Comparison of ENCODE assay signal across 19 cellular contexts in genomic region chr16:9105189-9105588, GRCh38. TPM values are rescaled to one million over a fixed set of nuclear protein-coding genes. Genes with fewer than 3 reads are reported as not detected.
DNase-seq lines count a peak whose midpoint lies in the region; ATAC-seq and TF ChIP-seq lines count a peak whose summit lies in the region.
"Had no signal": no experiment of that assay in that cellular context is flagged by ENCODE, and none has a peak within 500 bp of the region (broad histone marks: within the 10 kb centered on the region; RNA-seq: fewer than 3 reads in every experiment).

No MANE protein-coding gene starts in this region.

- H3K9me3 ChIP-seq in CD4-positive, CD25-positive, alpha-beta regulatory T cell (ENCODE audit: control insufficient read depth in 2 of 2, low read length in 2 of 2): no peaks in the 10 kb centered on the region
- no peaks in the 10 kb centered on the region for H3K9me3 ChIP-seq in DND-41 (ENCODE audit: insufficient read depth, low read length, severe bottlenecking)
- H3K9me3 ChIP-seq in adipocyte (ENCODE audit: control insufficient read depth, low read length): no peaks in the 10 kb centered on the region
- H3K9me3 ChIP-seq in naive thymus-derived CD4-positive, alpha-beta T cell (ENCODE audit: control insufficient read depth in 2 of 3, low read length in 3 of 3): no peaks in the 10 kb centered on the region
- H3K9me3 ChIP-seq: BE2C, left ventricle myocardium inferior, thyroid gland had no signal

- intact Hi-C loops in naive thymus-derived CD4-positive, alpha-beta T cell (cut with micrococcal nuclease): loop anchor here in 1 of 2 donors (2.0 kb wide), 1 partner anchor 14 kb away; the partner anchor contains the start of gene HAPSTR1

- peak overlapping the region; percentile 60 to 85 (median 74) for H3K4me3 Mint-ChIP-seq in CD4-positive, CD25-positive, alpha-beta regulatory T cell
- peak overlapping the region in 9 of 10 donors; percentile 9 to 77 (median 66) for H3K4me3 Mint-ChIP-seq in naive thymus-derived CD4-positive, alpha-beta T cell

- POLR2A ChIA-PET in naive thymus-derived CD4-positive, alpha-beta T cell (lab: Charles Lee): no interaction called here

- H3K27ac ChIP-seq in CD4-positive, CD25-positive, alpha-beta regulatory T cell (ENCODE audit: insufficient read depth, low read length, poor library complexity, severe bottlenecking): no peak overlapping the region
- H3K27ac ChIP-seq in DND-41 (ENCODE audit: low read length): no peak overlapping the region
- H3K27ac ChIP-seq in naive thymus-derived CD4-positive, alpha-beta T cell (ENCODE audit: low read depth, low read length): no peak overlapping the region
- H3K27ac ChIP-seq: left ventricle myocardium inferior, skin epidermis, thyroid gland had no signal

- H4K20me1 ChIP-seq in DND-41 (ENCODE audit: insufficient read depth, low read length): peaks cover 100% of the 10 kb centered on the region

- CTCF ChIA-PET in naive thymus-derived CD4-positive, alpha-beta T cell (lab: Charles Lee): no interaction called here

- no peaks in the 10 kb centered on the region for H3K27me3 ChIP-seq in CD4-positive, CD25-positive, alpha-beta regulatory T cell (ENCODE audit: control insufficient read depth, insufficient read depth, low read length)
- H3K27me3 ChIP-seq in DND-41 (ENCODE audit: insufficient read depth, low read length, poor library complexity) (no peaks in the 10 kb centered on the region), adipocyte (replicated peaks; ENCODE audit: control insufficient read depth, insufficient read depth, low read length) (no peaks in the 10 kb centered on the region)
- no peaks in the 10 kb centered on the region for H3K27me3 ChIP-seq in naive thymus-derived CD4-positive, alpha-beta T cell (ENCODE audit: control insufficient read depth in 2 of 2, insufficient read depth in 2 of 2, low read length in 2 of 2)
- H3K27me3 ChIP-seq: BE2C, thyroid gland had no signal

- H3K9ac ChIP-seq in DND-41 (ENCODE audit: low read depth, low read length): no peak overlapping the region
- H3K9ac ChIP-seq in adipocyte (ENCODE audit: low read length): no peak overlapping the region

- no peak overlapping the region for H2AFZ ChIP-seq in DND-41 (ENCODE audit: low read depth, low read length)

- TF ChIP-seq CTCF in DND-41 (IDR thresholded peaks at IDR 0.05; ENCODE audit: borderline replicate concordance, extremely low read depth, low read length, poor library complexity, severe bottlenecking): no peak

- no peak for ATAC-seq in CD4-positive, CD25-positive, alpha-beta regulatory T cell (ENCODE audit: low read depth in 2 of 2)
- ATAC-seq in DND-41 (ENCODE audit: insufficient read depth, low read depth): 0 out of 3 replicates have a peak, but pooled peaks have one; percentile 36
- peak; percentile 38 for ATAC-seq in naive thymus-derived CD4-positive, alpha-beta T cell
- no peak for ATAC-seq in GM21576 (IDR thresholded peaks at IDR 0.05; ENCODE audit: unreplicated experiment)
- ATAC-seq: Right ventricle myocardium inferior had no signal

- no peaks in the 10 kb centered on the region for H3K9me3 Mint-ChIP-seq in CD4-positive, CD25-positive, alpha-beta regulatory T cell
- peaks cover 0 to 1% (median 0%) of the 10 kb centered on the region in 11 donors for H3K9me3 Mint-ChIP-seq in naive thymus-derived CD4-positive, alpha-beta T cell

- no peak for DNase-seq in CD4-positive, CD25-positive, alpha-beta regulatory T cell
- no peak for DNase-seq in DND-41
- peak; percentile 33 for DNase-seq in adipocyte (ENCODE audit: low read depth)
- no peak for DNase-seq in naive thymus-derived CD4-positive, alpha-beta T cell
- DNase-seq in globus pallidus (ENCODE audit: low spot score): no peak
- no peak for DNase-seq in HuH-7 (ENCODE audit: low spot score)
- DNase-seq: activated CD4-positive, CD25-positive, alpha-beta regulatory T cell treated with anti-CD3 and anti-CD28 coated beads, Interleukin-2, amount 50 U/mL, for 72 hours; activated CD8-positive, alpha-beta memory T cell treated with anti-CD3 and anti-CD28 coated beads, Interleukin-2, amount 50 U/mL, for 4 hours; amniotic stem cell; BE2C; foreskin melanocyte; KBM-7; left ventricle myocardium inferior; NCI-H1048; NCI-H2081; thyroid gland had no signal

- H3K4me2 ChIP-seq in DND-41 (ENCODE audit: insufficient read depth, low read length): no peak overlapping the region

- peaks cover 96% of the 10 kb centered on the region for H3K4me1 ChIP-seq in CD4-positive, CD25-positive, alpha-beta regulatory T cell (ENCODE audit: control insufficient read depth, insufficient read depth, low read length, poor library complexity, severe bottlenecking)
- H3K4me1 ChIP-seq in DND-41 (ENCODE audit: insufficient read depth, low read length) (peaks cover 20% of the 10 kb centered on the region), adipocyte (ENCODE audit: control insufficient read depth, insufficient read depth, low read length) (peaks cover 77% of the 10 kb centered on the region)
- peaks cover 75 to 98% of the 10 kb centered on the region in 2 donors for H3K4me1 ChIP-seq in naive thymus-derived CD4-positive, alpha-beta T cell (ENCODE audit: control insufficient read depth in 2 of 2, insufficient read depth in 2 of 2, low read length in 2 of 2)
- H3K4me1 ChIP-seq: BE2C had no signal

- H3K36me3 ChIP-seq in CD4-positive, CD25-positive, alpha-beta regulatory T cell (ENCODE audit: control insufficient read depth, insufficient read depth, low read length): peaks cover 93% of the 10 kb centered on the region
- H3K36me3 ChIP-seq in DND-41 (ENCODE audit: insufficient read depth, low read length): peaks cover 100% of the 10 kb centered on the region
- peaks cover 100% of the 10 kb centered on the region for H3K36me3 ChIP-seq in adipocyte (ENCODE audit: control insufficient read depth, insufficient read depth, low read length, severe bottlenecking)
- H3K36me3 ChIP-seq in naive thymus-derived CD4-positive, alpha-beta T cell (ENCODE audit: control insufficient read depth in 2 of 3, insufficient read depth in 3 of 3, low read length in 3 of 3): peaks cover 8 to 61% (median 38%) of the 10 kb centered on the region in 3 experiments

- H3K4me1 Mint-ChIP-seq in CD4-positive, CD25-positive, alpha-beta regulatory T cell: peaks cover 65 to 97% (median 80%) of the 10 kb centered on the region in 4 donors
- peaks cover 75 to 100% (median 95%) of the 10 kb centered on the region in 7 donors for H3K4me1 Mint-ChIP-seq in naive thymus-derived CD4-positive, alpha-beta T cell

- no peaks in the 10 kb centered on the region for H3K27me3 Mint-ChIP-seq in CD4-positive, CD25-positive, alpha-beta regulatory T cell
- no peaks in the 10 kb centered on the region for H3K27me3 Mint-ChIP-seq in naive thymus-derived CD4-positive, alpha-beta T cell

- H3K79me2 ChIP-seq in DND-41 (ENCODE audit: insufficient read depth, low read length): peaks cover 100% of the 10 kb centered on the region

- peak overlapping the region in 2 of 3 donors; percentile 6 to 27 for H3K27ac Mint-ChIP-seq in CD4-positive, CD25-positive, alpha-beta regulatory T cell
- peak overlapping the region in 7 of 9 donors; percentile 17 to 75 (median 48) for H3K27ac Mint-ChIP-seq in naive thymus-derived CD4-positive, alpha-beta T cell

- peak overlapping the region; percentile 41 for H3K4me3 ChIP-seq in CD4-positive, CD25-positive, alpha-beta regulatory T cell (ENCODE audit: low read depth, low read length)
- H3K4me3 ChIP-seq in DND-41 (ENCODE audit: low read depth in 1 of 2, low read length in 2 of 2) (no peak overlapping the region), adipocyte (ENCODE audit: low read length) (no peak overlapping the region)
- H3K4me3 ChIP-seq in naive thymus-derived CD4-positive, alpha-beta T cell (ENCODE audit: low read length): no peak overlapping the region
- H3K4me3 ChIP-seq: left ventricle myocardium inferior, skin epidermis, thyroid gland had no signal

- peaks cover 64% of the 10 kb centered on the region for H3K36me3 Mint-ChIP-seq in CD4-positive, CD25-positive, alpha-beta regulatory T cell
- peaks cover 14 to 63% (median 54%) of the 10 kb centered on the region in 5 donors for H3K36me3 Mint-ChIP-seq in naive thymus-derived CD4-positive, alpha-beta T cell

RNA-seq across cellular contexts. Expression of gene HAPSTR1, which starts 13.7 kb away (rescaled TPM):
- 125 TPM for total RNA-seq in CD4-positive, CD25-positive, alpha-beta regulatory T cell
- polyA plus RNA-seq in CD4-positive, CD25-positive, alpha-beta regulatory T cell: 10 to 100 TPM; 11.7 to 17.8 (median 13.6) TPM
- total RNA-seq in naive thymus-derived CD4-positive, alpha-beta T cell: 100 to 1,000 TPM in 2 of 5 experiments, 10 to 100 TPM in 3; 69.6 to 136 (median 87.3) TPM
- polyA plus RNA-seq in naive thymus-derived CD4-positive, alpha-beta T cell: 10 to 100 TPM; 11.4 to 17.5 TPM

Comparison
In these comparisons a context has a peak if more than half of its experiments do, and no peak if none do; other contexts are left out.
1. ATAC-seq: peak in DND-41 (single experiment) and naive thymus-derived CD4-positive, alpha-beta T cell (single experiment); none in CD4-positive, CD25-positive, alpha-beta regulatory T cell (0 of 2) and GM21576 (single experiment).